ENCODE assay signal across 11 cellular contexts in genomic region chr7:55476071-55476803, GRCh38.
DNase-seq lines count a peak whose midpoint lies in the region; ATAC-seq and TF ChIP-seq lines count a peak whose summit lies in the region.
"Had no signal": no experiment of that assay in that cellular context is flagged by ENCODE, and none has a peak within 500 bp of the region (broad histone marks: within the 10 kb centered on the region; RNA-seq: fewer than 3 reads in every experiment).

No MANE protein-coding gene starts in this region.

- H3K4me3 Mint-ChIP-seq in activated T-cell treated with anti-CD3 and anti-CD28 coated beads, Interleukin-2, amount 50 U/mL, for 4 hours = peak overlapping the region; percentile 56
- peak overlapping the region; percentile 67 for H3K4me3 Mint-ChIP-seq in activated T-helper 1 cell treated with anti-CD3 and anti-CD28 coated beads, Interleukin-12 subunit alpha, Interleukin-12 subunit beta, Interleukin-2, Interleukin-4 antibody, amounts not matched to agents 30 ng/mL and 10 ng/mL and 1 ng/mL, durations not matched to agents 14 hours and 24 hours and 36 hours

- H3K36me3 Mint-ChIP-seq in activated T-cell treated with anti-CD3 and anti-CD28 coated beads, Interleukin-2, amount 50 U/mL, for 4 hours (ENCODE audit: insufficient read depth) = peaks cover 20% of the 10 kb centered on the region
- peaks cover 31% of the 10 kb centered on the region for H3K36me3 Mint-ChIP-seq in activated T-helper 1 cell treated with anti-CD3 and anti-CD28 coated beads, Interleukin-12 subunit alpha, Interleukin-12 subunit beta, Interleukin-2, Interleukin-4 antibody, amounts not matched to agents 30 ng/mL and 10 ng/mL and 1 ng/mL, durations not matched to agents 14 hours and 24 hours and 36 hours (ENCODE audit: low read depth)

- no peak for DNase-seq in activated T-cell treated with anti-CD3 and anti-CD28 coated beads, Interleukin-2, amount 50 U/mL, for 4 hours
- DNase-seq in activated T-cell treated with anti-CD3 and anti-CD28 coated beads for 4 hours = no peak
- no peak for DNase-seq in activated T-helper 1 cell treated with anti-CD3 and anti-CD28 coated beads, Interleukin-12 subunit alpha, Interleukin-12 subunit beta, Interleukin-2, Interleukin-4 antibody, amounts not matched to agents 30 ng/mL and 10 ng/mL and 1 ng/mL, durations not matched to agents 14 hours and 24 hours and 36 hours (ENCODE audit: low spot score)
- peak; percentile 58 to 63 for DNase-seq in foreskin fibroblast
- peak; percentile 13 for DNase-seq in stromal cell of bone marrow (ENCODE audit: low read depth)
- DNase-seq in GDM1 (lab: John Stamatoyannopoulos, UW) = no peak
- no peak for DNase-seq in NCI-H2227 (lab: John Stamatoyannopoulos, UW; ENCODE audit: unreplicated experiment)
- DNase-seq in activated CD4-positive, CD25-positive, alpha-beta regulatory T cell treated with anti-CD3 and anti-CD28 coated beads, Interleukin-2, amount 50 U/mL, for 72 hours = no peak
- DNase-seq: activated CD4-positive, alpha-beta T cell treated with anti-CD3 and anti-CD28 coated beads, Interleukin-2, amount 50 U/mL, for 1 hour; lower lobe of right lung; stimulated activated CD4-positive, alpha-beta T cell treated with anti-CD3 and anti-CD28 coated beads, Interleukin-2, amount 100 ng/mL, for 24 hours had no signal

- H3K9me3 Mint-ChIP-seq in activated T-cell treated with anti-CD3 and anti-CD28 coated beads, Interleukin-2, amount 50 U/mL, for 4 hours = no peaks in the 10 kb centered on the region
- no peaks in the 10 kb centered on the region for H3K9me3 Mint-ChIP-seq in activated T-helper 1 cell treated with anti-CD3 and anti-CD28 coated beads, Interleukin-12 subunit alpha, Interleukin-12 subunit beta, Interleukin-2, Interleukin-4 antibody, amounts not matched to agents 30 ng/mL and 10 ng/mL and 1 ng/mL, durations not matched to agents 14 hours and 24 hours and 36 hours

- no peak overlapping the region for H3K4me3 ChIP-seq in foreskin fibroblast (ENCODE audit: low read depth in 1 of 2, low read length in 2 of 2)
- H3K4me3 ChIP-seq: lower lobe of right lung had no signal

- H3K4me1 Mint-ChIP-seq in activated T-cell treated with anti-CD3 and anti-CD28 coated beads, Interleukin-2, amount 50 U/mL, for 4 hours (ENCODE audit: low read depth) = peaks cover 79% of the 10 kb centered on the region
- H3K4me1 Mint-ChIP-seq in activated T-helper 1 cell treated with anti-CD3 and anti-CD28 coated beads, Interleukin-12 subunit alpha, Interleukin-12 subunit beta, Interleukin-2, Interleukin-4 antibody, amounts not matched to agents 30 ng/mL and 10 ng/mL and 1 ng/mL, durations not matched to agents 14 hours and 24 hours and 36 hours (ENCODE audit: low read depth) = peaks cover 63% of the 10 kb centered on the region

- H3K27me3 Mint-ChIP-seq in activated T-cell treated with anti-CD3 and anti-CD28 coated beads, Interleukin-2, amount 50 U/mL, for 4 hours (ENCODE audit: low read depth) = no peaks in the 10 kb centered on the region
- no peaks in the 10 kb centered on the region for H3K27me3 Mint-ChIP-seq in activated T-helper 1 cell treated with anti-CD3 and anti-CD28 coated beads, Interleukin-12 subunit alpha, Interleukin-12 subunit beta, Interleukin-2, Interleukin-4 antibody, amounts not matched to agents 30 ng/mL and 10 ng/mL and 1 ng/mL, durations not matched to agents 14 hours and 24 hours and 36 hours (ENCODE audit: insufficient read depth)

- intact Hi-C loops in activated T-helper 1 cell treated with anti-CD3 and anti-CD28 coated beads, Interleukin-12 subunit alpha, Interleukin-12 subunit beta, Interleukin-2, Interleukin-4 antibody, amounts not matched to agents 30 ng/mL and 10 ng/mL and 1 ng/mL, durations not matched to agents 14 hours and 24 hours and 36 hours (cut with micrococcal nuclease) = no loop called here

- TF ChIP-seq CTCF in foreskin fibroblast (IDR thresholded peaks at IDR 0.05; ENCODE audit: low read depth, low read length) = no peak

- H3K27ac Mint-ChIP-seq in activated T-helper 1 cell treated with anti-CD3 and anti-CD28 coated beads, Interleukin-12 subunit alpha, Interleukin-12 subunit beta, Interleukin-2, Interleukin-4 antibody, amounts not matched to agents 30 ng/mL and 10 ng/mL and 1 ng/mL, durations not matched to agents 14 hours and 24 hours and 36 hours = peak overlapping the region; percentile 81

- no peak for ATAC-seq in activated T-cell treated with anti-CD3 and anti-CD28 coated beads, Interleukin-2, amount 50 U/mL, for 4 hours

Comparison
In these comparisons a context has a peak if more than half of its experiments do, and no peak if none do; other contexts are left out.
1. DNase-seq: peak in foreskin fibroblast (2 of 2) and stromal cell of bone marrow (single experiment); none in activated T-cell treated with anti-CD3 and anti-CD28 coated beads, Interleukin-2, amount 50 U/mL, for 4 hours (single experiment), activated T-cell treated with anti-CD3 and anti-CD28 coated beads for 4 hours (single experiment), activated T-helper 1 cell treated with anti-CD3 and anti-CD28 coated beads, Interleukin-12 subunit alpha, Interleukin-12 subunit beta, Interleukin-2, Interleukin-4 antibody, amounts not matched to agents 30 ng/mL and 10 ng/mL and 1 ng/mL, durations not matched to agents 14 hours and 24 hours and 36 hours (single experiment), GDM1 (single experiment), NCI-H2227 (single experiment) and activated CD4-positive, CD25-positive, alpha-beta regulatory T cell treated with anti-CD3 and anti-CD28 coated beads, Interleukin-2, amount 50 U/mL, for 72 hours (single experiment).